ENCODE assay signal across 8 cellular contexts in genomic region chr7:43612599-43613589, GRCh38. TPM values are rescaled to one million over a fixed set of nuclear protein-coding genes. Genes with fewer than 3 reads are reported as not detected.
DNase-seq lines count a peak whose midpoint lies in the region; ATAC-seq, FAIRE-seq and TF ChIP-seq lines count a peak whose summit lies in the region.

No MANE protein-coding gene starts in this region.

- no peak overlapping the region for H3K27ac ChIP-seq in right lobe of liver
- H3K27ac ChIP-seq in transverse colon: peak overlapping the region in 1 of 4 donors; percentile 13

- H3K36me3 ChIP-seq in right lobe of liver (peaks cover 0 to 12% (median 0%) of the 10 kb centered on the region in 4 donors), transverse colon (peaks cover 0 to 29% (median 0%) of the 10 kb centered on the region in 4 donors)

- no peaks in the 10 kb centered on the region for H3K27me3 ChIP-seq in right lobe of liver
- H3K27me3 ChIP-seq in transverse colon: no peaks in the 10 kb centered on the region

- H3K4me1 ChIP-seq in right lobe of liver (no peaks in the 10 kb centered on the region), transverse colon (peaks cover 5 to 24% (median 15%) of the 10 kb centered on the region in 4 donors)

- peak; percentile 41 for DNase-seq in AG09309 (ENCODE audit: low read depth)
- DNase-seq in M059J (ENCODE audit: low read depth): peak; percentile 63
- peak; percentile 39 to 65 for DNase-seq in foreskin fibroblast
- no peak for DNase-seq in right lobe of liver
- no peak for DNase-seq in GM12892 (ENCODE audit: insufficient read length)
- no peak for DNase-seq in kidney tubule cell (ENCODE audit: low spot score)
- DNase-seq in transverse colon: no peak

- TF ChIP-seq CTCF in AG09309 (IDR thresholded peaks at IDR 0.05; ENCODE audit: control insufficient read depth, insufficient read depth, low read depth, low read length, missing control alignments) (no peak), foreskin fibroblast (IDR thresholded peaks at IDR 0.05; ENCODE audit: low read depth, low read length) (no peak), right lobe of liver (IDR thresholded peaks at IDR 0.05) (no peak), transverse colon (IDR thresholded peaks at IDR 0.05) (no peak)

- no peaks in the 10 kb centered on the region for H3K9me3 ChIP-seq in right lobe of liver
- no peaks in the 10 kb centered on the region for H3K9me3 ChIP-seq in transverse colon

- no peak for TF ChIP-seq POLR2A in right lobe of liver (IDR thresholded peaks at IDR 0.05)
- TF ChIP-seq POLR2A in GM12892 (IDR thresholded peaks at IDR 0.05; ENCODE audit: low read depth, low read length): no peak
- TF ChIP-seq POLR2A in transverse colon (IDR thresholded peaks at IDR 0.05): no peak

- intact Hi-C loops in right lobe of liver (cut with DNase I): no loop called here
- intact Hi-C loops in transverse colon (cut with DNase I; ENCODE audit: low total_unique reads): no loop called here

- ATAC-seq in GM19455 (IDR thresholded peaks at IDR 0.05; ENCODE audit: unreplicated experiment) (peak; percentile 67), right lobe of liver (no peak)

- no peak for TF ChIP-seq EP300 in transverse colon (IDR thresholded peaks at IDR 0.05; ENCODE audit: low read depth)

- in situ Hi-C loops in transverse colon (cut with MboI; ENCODE audit: low pct_ligation_motif_present in 1 of 4, low pct_unique_long_range_greater_than_20kb in 1 of 4, low sequenced_read_pairs in 3 of 4): no loop called here

- H3K4me3 ChIP-seq in AG09309 (ENCODE audit: control insufficient read depth, low read depth, low read length) (no peak overlapping the region), foreskin fibroblast (ENCODE audit: low read depth in 1 of 2, low read length in 2 of 2) (no peak overlapping the region), right lobe of liver (no peak overlapping the region), transverse colon (no peak overlapping the region)

- 83% methylated on average over 3 of the region's 3 CpGs for WGBS in right lobe of liver (ENCODE audit: insufficient coverage, low coverage, low lambda C conversion rate, missing lambda C conversion rate)
- WGBS in transverse colon (ENCODE audit: low coverage in 1 of 2), 2 donors: 56 to 71% methylated on average over 3 of the region's 3 CpGs

- FAIRE-seq in GM12892 (lab: Jason Lieb, UNC): no peak

RNA-seq across cellular contexts. Expression of gene STK17A, which starts 30.0 kb away (rescaled TPM):
- 109 and 141 TPM in 2 replicates for total RNA-seq in M059J (2014; rRNA removed; shearing (Covaris generic))
- total RNA-seq in right lobe of liver (10 to 100 TPM in 3 of 6 experiments, 1 to 10 TPM in 3; 1.7 to 20.9 (median 7.9) TPM), transverse colon (10 to 100 TPM in 3 of 4 donors, 1 to 10 TPM in 1; 6.0 to 35.7 (median 26.4) TPM)
- polyA plus RNA-seq in GM12892 (2012; ENCODE audit: missing spikeins): 82.7 TPM

Comparison
In these comparisons a context has a peak if more than half of its experiments do, and no peak if none do; other contexts are left out.
1. DNase-seq: peak in AG09309 (single experiment), M059J (single experiment) and foreskin fibroblast (2 of 2); none in right lobe of liver (0 of 3), GM12892 (single experiment), kidney tubule cell (single experiment) and transverse colon (single experiment).